In the genomic region with DNA sequence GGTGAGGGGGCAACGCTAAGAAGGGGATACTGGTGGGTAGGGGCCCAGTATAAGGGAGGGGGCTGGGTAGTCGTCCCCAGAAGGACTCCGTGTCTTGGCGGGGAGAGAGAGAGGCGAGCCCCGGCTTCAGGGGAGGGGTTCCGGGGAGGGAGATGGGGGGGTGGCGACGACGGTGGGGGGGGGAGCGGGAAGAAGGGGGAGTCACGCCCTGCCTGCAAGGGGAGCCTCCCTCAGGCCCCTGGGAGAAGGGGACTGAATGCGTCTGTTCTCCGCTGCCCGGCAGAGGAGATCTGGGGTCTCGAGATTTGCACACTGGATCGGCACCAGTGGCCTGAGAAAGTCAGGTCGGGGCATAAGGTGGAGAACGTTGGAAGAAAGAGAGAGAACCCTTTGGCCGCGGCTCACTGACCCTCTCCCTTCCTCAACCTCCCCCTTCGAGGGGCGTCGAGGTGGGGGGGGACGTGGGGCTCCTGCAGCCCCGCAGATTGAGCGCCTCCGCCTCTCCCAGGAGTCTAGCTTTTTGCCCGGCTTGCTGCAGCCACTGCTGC, we compare ENCODE assay signal across 10 cellular contexts. TPM values are rescaled to one million over a fixed set of nuclear protein-coding genes. Genes with fewer than 3 reads are reported as not detected.
DNase-seq lines count a peak whose midpoint lies in the region; ATAC-seq and TF ChIP-seq lines count a peak whose summit lies in the region.
"Had no signal": no experiment of that assay in that cellular context is flagged by ENCODE, and none has a peak within 500 bp of the region (broad histone marks: within the 10 kb centered on the region; RNA-seq: fewer than 3 reads in every experiment).

No MANE protein-coding gene starts in this region.

- peak overlapping the region; percentile 63 for H3K27ac Mint-ChIP-seq in activated naive CD8-positive, alpha-beta T cell treated with anti-CD3 and anti-CD28 coated beads, Interleukin-2, amount 10 ng/mL, durations not matched to agents 7 days and 5 days
- no peak overlapping the region for H3K27ac Mint-ChIP-seq in activated naive CD8-positive, alpha-beta T cell treated with anti-CD3 and anti-CD28 coated beads, Interleukin-2, amount 50 U/mL, for 24 hours

- H3K4me1 Mint-ChIP-seq in activated naive CD8-positive, alpha-beta T cell treated with anti-CD3 and anti-CD28 coated beads, Interleukin-2, amount 10 ng/mL, durations not matched to agents 7 days and 5 days, result peaks cover 21% of the 10 kb centered on the region
- peaks cover 12% of the 10 kb centered on the region for H3K4me1 Mint-ChIP-seq in activated naive CD8-positive, alpha-beta T cell treated with anti-CD3 and anti-CD28 coated beads, Interleukin-2, amount 50 U/mL, for 24 hours

- H3K79me2 ChIP-seq in OCI-LY1 (ENCODE audit: insufficient read depth, low read length), result no peaks in the 10 kb centered on the region

- H3F3A ChIP-seq in OCI-LY1 (ENCODE audit: insufficient read depth, low read length), result no peaks in the 10 kb centered on the region

- DNase-seq in activated naive CD8-positive, alpha-beta T cell treated with anti-CD3 and anti-CD28 coated beads, Interleukin-2, amount 10 ng/mL, durations not matched to agents 7 days and 5 days, result no peak
- no peak for DNase-seq in activated naive CD8-positive, alpha-beta T cell treated with anti-CD3 and anti-CD28 coated beads, Interleukin-2, amount 50 U/mL, for 24 hours
- DNase-seq in iPS DF 6.9 (ENCODE audit: low read depth, low spot score) (no peak), tibial nerve (ENCODE audit: low spot score in 2 of 2) (no peak), NCI-H187 treated with DMSO at 0.1 percent for 48 hours (lab: John Stamatoyannopoulos, UW) (no peak), MV-4-11 (lab: John Stamatoyannopoulos, UW) (no peak)

- POLR2A ChIA-PET in activated naive CD8-positive, alpha-beta T cell treated with anti-CD3 and anti-CD28 coated beads, Interleukin-2, amount 10 ng/mL, durations not matched to agents 7 days and 5 days (lab: Charles Lee), result interaction anchor here (1.0 to 3.0 kb wide), 3 partner anchors 20 to 29 kb away, joined by 3 to 12 read pairs (median 4); no protein-coding TSS in a partner anchor

- no peak overlapping the region for H3K4me3 ChIP-seq in OCI-LY1 (ENCODE audit: low read depth, low read length, poor library complexity, severe bottlenecking)
- peak overlapping the region; percentile 35; the same call in 1 of the 2 replicates for H3K4me3 ChIP-seq in iPS DF 6.9 (ENCODE audit: low read length)
- H3K4me3 ChIP-seq in tibial nerve, result peak overlapping the region in 2 of 4 donors; percentile 55

- no CpG with 5 or more reads among the region's 29 CpGs for WGBS in iPS DF 6.9 (ENCODE audit: insufficient coverage, insufficient read length)
- 1 to 48% methylated on average over 14 to 25 of the region's 29 CpGs for WGBS in tibial nerve, 2 donors

- H3K4me3 Mint-ChIP-seq in activated naive CD8-positive, alpha-beta T cell treated with anti-CD3 and anti-CD28 coated beads, Interleukin-2, amount 10 ng/mL, durations not matched to agents 7 days and 5 days, result no peak overlapping the region
- H3K4me3 Mint-ChIP-seq in activated naive CD8-positive, alpha-beta T cell treated with anti-CD3 and anti-CD28 coated beads, Interleukin-2, amount 50 U/mL, for 24 hours, result no peak overlapping the region
- H3K4me3 Mint-ChIP-seq: neural crest cell had no signal

- no peaks in the 10 kb centered on the region for H3K9me3 ChIP-seq in OCI-LY1 (ENCODE audit: low read length)
- no peaks in the 10 kb centered on the region for H3K9me3 ChIP-seq in iPS DF 6.9 (ENCODE audit: control insufficient read depth, insufficient read depth, low read length)
- no peaks in the 10 kb centered on the region for H3K9me3 ChIP-seq in tibial nerve
- H3K9me3 ChIP-seq: ascending aorta had no signal

- no peak overlapping the region for H2AFZ ChIP-seq in OCI-LY1 (ENCODE audit: low read length)

- no peaks in the 10 kb centered on the region for H3K9me2 ChIP-seq in OCI-LY1 (ENCODE audit: low read depth, low read length)

- H3K27ac ChIP-seq in OCI-LY1 (ENCODE audit: low read depth, low read length, poor library complexity, severe bottlenecking) (no peak overlapping the region), iPS DF 6.9 (ENCODE audit: low read length) (no peak overlapping the region), tibial nerve (peak overlapping the region in 3 of 4 donors; percentile 11 to 88 (median 45))

- H3K36me3 Mint-ChIP-seq in activated naive CD8-positive, alpha-beta T cell treated with anti-CD3 and anti-CD28 coated beads, Interleukin-2, amount 10 ng/mL, durations not matched to agents 7 days and 5 days, result no peaks in the 10 kb centered on the region
- H3K36me3 Mint-ChIP-seq in activated naive CD8-positive, alpha-beta T cell treated with anti-CD3 and anti-CD28 coated beads, Interleukin-2, amount 50 U/mL, for 24 hours (ENCODE audit: low read depth), result no peaks in the 10 kb centered on the region

- no peak for ATAC-seq in activated naive CD8-positive, alpha-beta T cell treated with anti-CD3 and anti-CD28 coated beads, Interleukin-2, amount 10 ng/mL, durations not matched to agents 7 days and 5 days (ENCODE audit: low read depth)
- no peak for ATAC-seq in activated naive CD8-positive, alpha-beta T cell treated with anti-CD3 and anti-CD28 coated beads, Interleukin-2, amount 50 U/mL, for 24 hours
- no peak for ATAC-seq in GM21367 (IDR thresholded peaks at IDR 0.05; ENCODE audit: unreplicated experiment)

- H4K20me1 ChIP-seq in OCI-LY1 (ENCODE audit: insufficient read depth, low read length), result no peaks in the 10 kb centered on the region

- TF ChIP-seq EP300 in tibial nerve (IDR thresholded peaks at IDR 0.05), result no peak

- H3K4me2 ChIP-seq in OCI-LY1 (ENCODE audit: low read length), result no peak overlapping the region; the same call in none of the 2 replicates

- TF ChIP-seq CTCF in OCI-LY1 (IDR thresholded peaks at IDR 0.05; ENCODE audit: low read length) (no peak), tibial nerve (IDR thresholded peaks at IDR 0.05) (no peak)

- peaks cover 11% of the 10 kb centered on the region for H3K4me1 ChIP-seq in OCI-LY1 (ENCODE audit: insufficient read depth, low read length, severe bottlenecking)
- H3K4me1 ChIP-seq in iPS DF 6.9 (ENCODE audit: control insufficient read depth, insufficient read depth, low read length), result peaks cover 4% of the 10 kb centered on the region; the same call in 1 of the 2 replicates
- H3K4me1 ChIP-seq in tibial nerve, result peaks cover 0 to 11% (median 0%) of the 10 kb centered on the region in 4 donors
- H3K4me1 ChIP-seq: ascending aorta had no signal

- no peak for TF ChIP-seq POLR2A in tibial nerve (IDR thresholded peaks at IDR 0.05)

- H3K36me3 ChIP-seq in OCI-LY1 (ENCODE audit: insufficient read depth, low read length) (no peaks in the 10 kb centered on the region), iPS DF 6.9 (ENCODE audit: control insufficient read depth, insufficient read depth, low read length) (no peaks in the 10 kb centered on the region), tibial nerve (no peaks in the 10 kb centered on the region)
- H3K36me3 ChIP-seq: ascending aorta had no signal

- peak overlapping the region; percentile 60; the same call in 1 of the 2 replicates for H3K9ac ChIP-seq in OCI-LY1 (ENCODE audit: low read length)

- no peaks in the 10 kb centered on the region for H3K9me3 Mint-ChIP-seq in activated naive CD8-positive, alpha-beta T cell treated with anti-CD3 and anti-CD28 coated beads, Interleukin-2, amount 10 ng/mL, durations not matched to agents 7 days and 5 days
- H3K9me3 Mint-ChIP-seq in activated naive CD8-positive, alpha-beta T cell treated with anti-CD3 and anti-CD28 coated beads, Interleukin-2, amount 50 U/mL, for 24 hours, result no peaks in the 10 kb centered on the region
- H3K9me3 Mint-ChIP-seq: neural crest cell had no signal

- H3K27me3 Mint-ChIP-seq in activated naive CD8-positive, alpha-beta T cell treated with anti-CD3 and anti-CD28 coated beads, Interleukin-2, amount 10 ng/mL, durations not matched to agents 7 days and 5 days, result peaks cover 2% of the 10 kb centered on the region
- H3K27me3 Mint-ChIP-seq in activated naive CD8-positive, alpha-beta T cell treated with anti-CD3 and anti-CD28 coated beads, Interleukin-2, amount 50 U/mL, for 24 hours, result no peaks in the 10 kb centered on the region

- H3K27me3 ChIP-seq in OCI-LY1 (ENCODE audit: insufficient read depth, low read length) (no peaks in the 10 kb centered on the region), iPS DF 6.9 (ENCODE audit: control insufficient read depth, insufficient read depth, low read length) (peaks cover 26% of the 10 kb centered on the region), tibial nerve (no peaks in the 10 kb centered on the region)
- H3K27me3 ChIP-seq: ascending aorta had no signal

RNA-seq across cellular contexts. Expression of a gene that starts 0.6 kb away (rescaled TPM):
- total RNA-seq in activated naive CD8-positive, alpha-beta T cell treated with anti-CD3 and anti-CD28 coated beads, Interleukin-2, amount 10 ng/mL, durations not matched to agents 7 days and 5 days, result 10 to 100 TPM; 14.3 to 15.4 TPM
- total RNA-seq in tibial nerve, result 10 to 100 TPM in 1 of 4 donors, 1 to 10 TPM in 3; 4.7 to 10.0 (median 9.0) TPM

Comparison
In these comparisons a context has a peak if more than half of its experiments do, and no peak if none do; other contexts are left out.
1. H3K27ac ChIP-seq: peak in tibial nerve (3 of 4); none in OCI-LY1 (single experiment) and iPS DF 6.9 (single experiment).